Comparison of ENCODE assay signal across 9 cellular contexts in genomic region chr2:70947556-70948184, GRCh38. TPM values are rescaled to one million over a fixed set of nuclear protein-coding genes. Genes with fewer than 3 reads are reported as not detected.
DNase-seq lines count a peak whose midpoint lies in the region; ATAC-seq, FAIRE-seq and TF ChIP-seq lines count a peak whose summit lies in the region.
"Had no signal": no experiment of that assay in that cellular context is flagged by ENCODE, and none has a peak within 500 bp of the region (broad histone marks: within the 10 kb centered on the region; RNA-seq: fewer than 3 reads in every experiment).

No MANE protein-coding gene starts in this region.

- no peak for TF ChIP-seq POLR2A in H54 (IDR thresholded peaks at IDR 0.05; ENCODE audit: low read depth, low read length)

- FAIRE-seq in H54 (lab: Jason Lieb, UNC) = peak; percentile 93

- in situ Hi-C loops in KBM-7 (cut with MboI; ENCODE audit: low pct_unique_long_range_greater_than_20kb, low sequenced_read_pairs) = loop anchor here (25.0 kb wide), 1 partner anchor 285 kb away; no protein-coding TSS in a partner anchor

- no peak for TF ChIP-seq CTCF in epithelial cell of esophagus (IDR thresholded peaks at IDR 0.05; ENCODE audit: insufficient read depth, low read depth, low read length, missing control alignments)

- peak; percentile 58 for DNase-seq in H54 (ENCODE audit: insufficient read length, low spot score)
- DNase-seq in SJSA1 (ENCODE audit: low read depth in 1 of 2, low spot score in 2 of 2) = peak; percentile 7 to 30
- DNase-seq in epithelial cell of esophagus (ENCODE audit: low read depth) = peak; percentile 73
- DNase-seq in skeletal muscle cell (ENCODE audit: low read depth) = peak; percentile 23
- no peak for DNase-seq in KBM-7
- DNase-seq in NCI-H2227 (lab: John Stamatoyannopoulos, UW; ENCODE audit: unreplicated experiment) = no peak
- no peak for DNase-seq in GM19238 (ENCODE audit: insufficient read length, low spot score)

- peaks cover 3% of the 10 kb centered on the region; the same call in 1 of the 2 replicates for H3K27me3 ChIP-seq in SJSA1 (replicated peaks)
- H3K27me3 ChIP-seq: vagina had no signal

- no peak overlapping the region for H3K27ac ChIP-seq in SJSA1
- H3K27ac ChIP-seq: vagina had no signal

- no peaks in the 10 kb centered on the region for H3K36me3 ChIP-seq in SJSA1
- H3K36me3 ChIP-seq: vagina had no signal

- ATAC-seq in HG02798 (IDR thresholded peaks at IDR 0.05; ENCODE audit: poor library complexity, unreplicated experiment) = no peak

- peaks cover 8% of the 10 kb centered on the region; the same call in 1 of the 2 replicates for H3K4me1 ChIP-seq in SJSA1 (replicated peaks)

- H3K9me3 ChIP-seq in SJSA1 (replicated peaks) = no peaks in the 10 kb centered on the region
- H3K9me3 ChIP-seq: vagina had no signal

- H3K4me3 ChIP-seq in SJSA1 (no peak overlapping the region), epithelial cell of esophagus (ENCODE audit: low read length) (no peak overlapping the region), skeletal muscle cell (ENCODE audit: low read depth, low read length) (no peak overlapping the region)

RNA-seq across cellular contexts. Expression of gene ATP6V1B1, which starts 12.0 kb away (rescaled TPM):
- not detected in 2 replicates for total RNA-seq in SJSA1 (2014; rRNA removed; shearing (Covaris generic))
- total RNA-seq: vagina had no signal

RNA-seq across cellular contexts. Expression of gene ANKRD53, which starts 30.8 kb away (rescaled TPM):
- total RNA-seq in SJSA1 (2014; rRNA removed; shearing (Covaris generic)) = not detected in 2 replicates

RNA-seq across cellular contexts. Expression of gene TEX261, which starts 47.0 kb away (rescaled TPM):
- 19.1 and 50.5 TPM in 2 replicates for total RNA-seq in SJSA1 (2014; rRNA removed; shearing (Covaris generic))

RNA-seq across cellular contexts. Expression of gene VAX2, which starts 47.3 kb away (rescaled TPM):
- not detected in 2 replicates for total RNA-seq in SJSA1 (2014; rRNA removed; shearing (Covaris generic))
- total RNA-seq: vagina had no signal

Comparison
In these comparisons a context has a peak if more than half of its experiments do, and no peak if none do; other contexts are left out.
1. DNase-seq: peak in H54 (single experiment), SJSA1 (2 of 2), epithelial cell of esophagus (single experiment) and skeletal muscle cell (single experiment); none in KBM-7 (single experiment), NCI-H2227 (single experiment) and GM19238 (single experiment).